4 cellular contexts compared by ENCODE assay signal in genomic region chr9:93721417-93721965, GRCh38.
"Had no signal": no experiment of that assay in that cellular context is flagged by ENCODE, and none has a peak within 500 bp of the region (broad histone marks: within the 10 kb centered on the region; RNA-seq: fewer than 3 reads in every experiment).

No MANE protein-coding gene starts in this region.

- H3K4me3 Mint-ChIP-seq: GM23338, H9 had no signal

- H3K4me3 ChIP-seq: GM23338 had no signal

- ATAC-seq: GM23338 had no signal

- H3K27ac Mint-ChIP-seq: GM23338, H9 had no signal

- H3K4me1 Mint-ChIP-seq: GM23338 had no signal

- DNase-seq: H9, HCEC 1CT, IMR-90 had no signal
